In the genomic region with DNA sequence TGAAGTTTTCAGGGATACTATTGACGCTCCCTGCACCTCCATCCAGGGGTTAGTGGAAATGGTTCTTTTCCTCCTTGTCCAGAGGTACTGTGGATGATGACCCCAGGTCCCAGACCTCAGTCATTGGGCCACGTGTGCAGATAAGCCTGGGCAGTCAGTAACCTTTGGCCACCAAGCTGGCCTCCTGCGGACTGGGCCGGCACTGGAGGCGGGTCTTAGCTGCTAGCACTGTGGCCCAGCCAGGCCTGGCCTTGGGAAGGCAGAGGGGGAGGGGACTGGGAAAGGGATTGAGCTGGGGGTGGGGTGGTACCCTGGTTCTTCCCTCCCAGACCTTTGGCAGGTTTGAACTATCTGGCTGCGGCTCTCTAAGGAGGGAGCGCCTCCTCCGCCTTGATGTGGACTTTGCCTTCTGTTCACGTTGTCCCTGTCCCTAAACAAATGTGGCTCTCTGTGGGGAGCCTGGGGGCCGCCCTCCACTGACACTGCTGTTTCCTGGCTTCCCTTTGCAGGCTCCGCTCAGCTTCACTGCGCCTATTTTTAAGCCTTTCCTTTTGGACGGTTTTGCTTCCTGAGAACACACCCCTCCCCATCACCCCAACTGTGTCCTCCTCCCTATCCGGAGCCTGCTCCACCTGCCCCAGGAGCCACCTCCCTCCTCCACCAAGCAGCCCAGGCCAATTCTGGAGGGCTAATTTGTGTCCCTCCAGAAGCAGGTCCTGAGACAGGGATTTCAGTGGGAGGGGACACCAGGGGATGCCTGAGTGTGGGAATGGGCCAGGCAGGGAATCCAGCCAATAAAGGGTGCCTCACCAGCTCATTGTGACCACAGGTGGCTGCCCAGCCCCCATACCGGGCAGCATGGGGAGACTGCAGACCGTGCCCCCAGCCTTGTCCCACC, we compare ENCODE assay signal across 1 cellular context.
TF ChIP-seq lines count a peak whose summit lies in the region.

No MANE protein-coding gene starts in this region.

TF ChIP-seq in HepG2, 621 proteins besides CTCF, POLR2A, EP300 and RAD21 (continued from another document and continues in another):
- TF ChIP-seq PATZ1 (CRISPR knock-in tag; IDR thresholded peaks at IDR 0.05) (peak; percentile 99), CBFB (CRISPR knock-in tag; IDR thresholded peaks at IDR 0.05) (peak; percentile 56; the same call in 1 of the 2 replicates), ZKSCAN5 (CRISPR knock-in tag; IDR thresholded peaks at IDR 0.05) (no peak), CBX2 (IDR thresholded peaks at IDR 0.05; ENCODE audit: low read depth, low read length) (no peak), CBX2 (CRISPR knock-in tag; IDR thresholded peaks at IDR 0.05; ENCODE audit: low read depth) (no peak), ZNF564 (CRISPR knock-in tag; IDR thresholded peaks at IDR 0.05) (0 out of 2 replicates have a peak, but pooled peaks have one; percentile 16), REPIN1 (CRISPR knock-in tag; IDR thresholded peaks at IDR 0.05; ENCODE audit: borderline replicate concordance, low read depth) (peak; percentile 92; the same call in 1 of the 2 replicates), ZBTB44 (CRISPR knock-in tag; IDR thresholded peaks at IDR 0.05) (no peak), ZNF451 (CRISPR knock-in tag; IDR thresholded peaks at IDR 0.05) (peak; percentile 92; the same call in 1 of the 2 replicates), ZNF253 (CRISPR knock-in tag; IDR thresholded peaks at IDR 0.05; ENCODE audit: borderline replicate concordance) (no peak; the same call in 1 of the 2 replicates), POLR2G (IDR thresholded peaks at IDR 0.05; ENCODE audit: low read depth, low read length) (peak; percentile 83), ZNF280D (CRISPR knock-in tag; IDR thresholded peaks at IDR 0.05) (no peak; the same call in none of the 2 replicates), JUND (CRISPR knock-in tag; IDR thresholded peaks at IDR 0.05) (no peak), STAT5B (CRISPR knock-in tag; IDR thresholded peaks at IDR 0.05) (no peak), PHF8 (CRISPR knock-in tag; IDR thresholded peaks at IDR 0.05) (peak; percentile 57; the same call in 1 of the 2 replicates), ZSCAN25 (CRISPR knock-in tag; IDR thresholded peaks at IDR 0.05) (peak; percentile 45; the same call in 1 of the 2 replicates), PCBP2 (optimal IDR thresholded peaks at IDR 0.05; ENCODE audit: low read depth, low read length, poor library complexity, severe bottlenecking) (peak; percentile 22), PHB2 (IDR thresholded peaks at IDR 0.05; ENCODE audit: partially characterized antibody) (no peak), ZBTB26 (CRISPR knock-in tag; IDR thresholded peaks at IDR 0.05; ENCODE audit: borderline replicate concordance) (peak; percentile 85; the same call in 1 of the 2 replicates), RFXAP (CRISPR knock-in tag; IDR thresholded peaks at IDR 0.05; ENCODE audit: borderline replicate concordance) (peak; percentile 80), SIX4 (CRISPR knock-in tag; IDR thresholded peaks at IDR 0.05) (peak; percentile 81), ZNF607 (CRISPR knock-in tag; IDR thresholded peaks at IDR 0.05; ENCODE audit: borderline replicate concordance) (peak; percentile 36; the same call in 1 of the 2 replicates), PRMT3 (CRISPR knock-in tag; IDR thresholded peaks at IDR 0.05; ENCODE audit: borderline replicate concordance, low read depth) (peak; percentile 73; the same call in 1 of the 2 replicates), POGZ (CRISPR knock-in tag; IDR thresholded peaks at IDR 0.05) (peak; percentile 64), MAFK (conservative IDR thresholded peaks at IDR 0.05 in 1 of 2, IDR thresholded peaks at IDR 0.05 in 1 of 2; ENCODE audit: low read length in 2 of 2) (peak; percentile 0 to 59; a peak in 2 of 4 replicates), ZNF773 (CRISPR knock-in tag; IDR thresholded peaks at IDR 0.05; ENCODE audit: borderline replicate concordance) (peak; percentile 64; the same call in 1 of the 2 replicates), MTF2 (CRISPR knock-in tag; IDR thresholded peaks at IDR 0.05; ENCODE audit: borderline replicate concordance) (0 out of 2 replicates have a peak, but pooled peaks have one; percentile 64), NFKBIZ (CRISPR knock-in tag; IDR thresholded peaks at IDR 0.05) (peak; percentile 94), ZNF318 (CRISPR knock-in tag; IDR thresholded peaks at IDR 0.05) (0 out of 2 replicates have a peak, but pooled peaks have one; percentile 3), CCDC6 (CRISPR knock-in tag; IDR thresholded peaks at IDR 0.05) (peak; percentile 83), ZNF317 (CRISPR knock-in tag; IDR thresholded peaks at IDR 0.05) (peak; percentile 79), ZNF572 (CRISPR knock-in tag; IDR thresholded peaks at IDR 0.05) (0 out of 2 replicates have a peak, but pooled peaks have one; percentile 66), CERS6 (CRISPR knock-in tag; IDR thresholded peaks at IDR 0.05) (no peak), SOX6 (IDR thresholded peaks at IDR 0.05) (no peak), SOX6 (CRISPR knock-in tag; IDR thresholded peaks at IDR 0.05) (peak; percentile 91), DMAP1 (CRISPR knock-in tag; IDR thresholded peaks at IDR 0.05) (peak; percentile 98)
- TF ChIP-seq, protein P1, sequence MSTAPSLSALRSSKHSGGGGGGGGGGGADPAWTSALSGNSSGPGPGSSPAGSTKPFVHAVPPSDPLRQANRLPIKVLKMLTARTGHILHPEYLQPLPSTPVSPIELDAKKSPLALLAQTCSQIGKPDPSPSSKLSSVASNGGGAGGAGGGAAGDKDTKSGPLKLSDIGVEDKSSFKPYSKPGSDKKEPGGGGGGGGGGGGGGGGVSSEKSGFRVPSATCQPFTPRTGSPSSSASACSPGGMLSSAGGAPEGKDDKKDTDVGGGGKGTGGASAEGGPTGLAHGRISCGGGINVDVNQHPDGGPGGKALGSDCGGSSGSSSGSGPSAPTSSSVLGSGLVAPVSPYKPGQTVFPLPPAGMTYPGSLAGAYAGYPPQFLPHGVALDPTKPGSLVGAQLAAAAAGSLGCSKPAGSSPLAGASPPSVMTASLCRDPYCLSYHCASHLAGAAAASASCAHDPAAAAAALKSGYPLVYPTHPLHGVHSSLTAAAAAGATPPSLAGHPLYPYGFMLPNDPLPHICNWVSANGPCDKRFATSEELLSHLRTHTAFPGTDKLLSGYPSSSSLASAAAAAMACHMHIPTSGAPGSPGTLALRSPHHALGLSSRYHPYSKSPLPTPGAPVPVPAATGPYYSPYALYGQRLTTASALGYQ (CRISPR knock-in tag; IDR thresholded peaks at IDR 0.05) = peak; percentile 75
